ENCODE assay signal across 9 cellular contexts in the genomic region with DNA sequence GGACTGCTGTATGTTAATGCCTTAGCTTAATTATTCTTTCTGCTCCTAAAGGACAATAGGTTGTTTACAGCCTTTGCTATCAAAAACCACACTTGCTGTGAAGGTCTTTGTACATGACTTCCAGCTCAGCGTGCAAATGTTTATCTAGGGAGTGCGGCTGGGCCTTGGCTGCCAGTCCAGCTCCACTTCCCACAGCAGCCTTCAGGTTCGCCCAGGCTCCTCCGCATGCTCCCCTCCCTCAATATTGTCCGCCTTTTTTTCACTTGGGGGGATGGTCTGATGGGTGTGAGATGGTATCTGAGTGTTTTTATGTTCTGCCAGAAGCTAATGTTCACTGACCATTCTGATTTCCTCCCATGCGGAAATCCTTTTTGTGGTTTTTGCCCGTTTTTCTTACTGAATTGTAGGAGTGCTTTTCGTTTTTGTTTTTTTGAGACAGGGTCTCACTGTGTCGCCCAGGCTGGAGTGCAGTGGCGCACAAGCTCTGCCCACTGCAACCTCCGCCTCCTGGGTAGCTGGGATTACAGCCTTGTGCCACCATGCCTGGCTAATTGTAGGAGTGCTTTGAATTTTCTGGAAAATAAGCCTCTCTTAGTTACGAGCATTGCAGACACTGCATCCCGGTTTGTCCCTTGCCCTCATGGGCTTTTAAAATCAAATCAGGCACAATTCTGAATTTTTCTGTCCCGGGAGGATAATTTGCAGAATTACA. TPM values are rescaled to one million over a fixed set of nuclear protein-coding genes. Genes with fewer than 3 reads are reported as not detected.
DNase-seq lines count a peak whose midpoint lies in the region; FAIRE-seq and TF ChIP-seq lines count a peak whose summit lies in the region.
"Had no signal": no experiment of that assay in that cellular context is flagged by ENCODE, and none has a peak within 500 bp of the region (broad histone marks: within the 10 kb centered on the region; RNA-seq: fewer than 3 reads in every experiment).

No MANE protein-coding gene starts in this region.

- H3K4me3 ChIP-seq in kidney (ENCODE audit: low read length in 2 of 2) (peak overlapping the region in 1 of 2 donors; percentile 36), smooth muscle cell (peak overlapping the region; percentile 2)
- H3K4me3 ChIP-seq: adrenal gland had no signal

- H3K36me3 ChIP-seq in kidney (ENCODE audit: control insufficient read depth in 1 of 2, insufficient read depth in 2 of 2, low read length in 2 of 2), result no peaks in the 10 kb centered on the region
- H3K36me3 ChIP-seq in smooth muscle cell (ENCODE audit: low read depth), result no peaks in the 10 kb centered on the region
- H3K36me3 ChIP-seq: adrenal gland had no signal

- H2AFZ ChIP-seq in smooth muscle cell (ENCODE audit: low read depth), result no peak overlapping the region

- TF ChIP-seq CTCF in kidney (IDR thresholded peaks at IDR 0.05; ENCODE audit: borderline replicate concordance, extremely low read depth, insufficient read depth) (no peak), smooth muscle cell (IDR thresholded peaks at IDR 0.05; ENCODE audit: borderline replicate concordance, insufficient read depth, poor library complexity, severe bottlenecking) (no peak)

- H3K9me3 ChIP-seq in kidney (ENCODE audit: control insufficient read depth in 1 of 2, low read length in 2 of 2) (no peaks in the 10 kb centered on the region), smooth muscle cell (replicated peaks; ENCODE audit: low read depth) (no peaks in the 10 kb centered on the region)
- H3K9me3 ChIP-seq: adrenal gland had no signal

- H3F3A ChIP-seq in smooth muscle cell (ENCODE audit: low read depth), result peaks cover 34% of the 10 kb centered on the region

- peaks cover 4% of the 10 kb centered on the region for H3K9me3 Mint-ChIP-seq in activated naive CD4-positive, alpha-beta T cell treated with anti-CD3 and anti-CD28 coated beads for 36 hours

- no peaks in the 10 kb centered on the region for H3K36me3 Mint-ChIP-seq in activated naive CD4-positive, alpha-beta T cell treated with anti-CD3 and anti-CD28 coated beads for 36 hours (ENCODE audit: low read depth)

- H3K9ac ChIP-seq in kidney (ENCODE audit: low read length in 2 of 2) (peak overlapping the region; percentile 22 to 63), smooth muscle cell (ENCODE audit: low read depth) (peak overlapping the region; percentile 48)

- no peak for FAIRE-seq in kidney (lab: Jason Lieb, UNC)

- intact Hi-C loops in kidney (cut with DNase I), result no loop called here
- intact Hi-C loops in activated naive CD4-positive, alpha-beta T cell treated with anti-CD3 and anti-CD28 coated beads for 36 hours (cut with micrococcal nuclease), result no loop called here

- peak overlapping the region; percentile 8 for H3K27ac ChIP-seq in angular gyrus (ENCODE audit: low read depth, low read length)
- peak overlapping the region; percentile 84 to 86 for H3K27ac ChIP-seq in kidney (ENCODE audit: low read depth in 2 of 2, low read length in 2 of 2)
- peak overlapping the region; percentile 94 for H3K27ac ChIP-seq in smooth muscle cell (ENCODE audit: low read depth)

- peak overlapping the region; percentile 77 for H3K4me2 ChIP-seq in smooth muscle cell

- H3K79me2 ChIP-seq in smooth muscle cell (ENCODE audit: low read depth), result peaks cover 76% of the 10 kb centered on the region

- in situ Hi-C loops in KBM-7 (cut with MboI; ENCODE audit: low pct_unique_long_range_greater_than_20kb, low sequenced_read_pairs), result no loop called here

- H3K4me3 Mint-ChIP-seq in activated naive CD4-positive, alpha-beta T cell treated with anti-CD3 and anti-CD28 coated beads for 36 hours, result no peak overlapping the region

- peaks cover 5% of the 10 kb centered on the region for H3K27me3 Mint-ChIP-seq in activated naive CD4-positive, alpha-beta T cell treated with anti-CD3 and anti-CD28 coated beads for 36 hours (ENCODE audit: low read depth)

- CTCF ChIA-PET in activated naive CD4-positive, alpha-beta T cell treated with anti-CD3 and anti-CD28 coated beads for 36 hours (lab: Charles Lee), result no interaction called here

- H3K27ac Mint-ChIP-seq in activated naive CD4-positive, alpha-beta T cell treated with anti-CD3 and anti-CD28 coated beads for 36 hours, result no peak overlapping the region

- H3K4me1 Mint-ChIP-seq in activated naive CD4-positive, alpha-beta T cell treated with anti-CD3 and anti-CD28 coated beads for 36 hours (ENCODE audit: low read depth), result no peaks in the 10 kb centered on the region

- DNase-seq in KBM-7, result peak; percentile 60
- DNase-seq in kidney, result no peak
- DNase-seq in smooth muscle cell (lab: John Stamatoyannopoulos, UW; ENCODE audit: unreplicated experiment), result no peak
- no peak for DNase-seq in activated CD4-positive, CD25-positive, alpha-beta regulatory T cell treated with anti-CD3 and anti-CD28 coated beads, Interleukin-2, amount 50 U/mL, for 72 hours
- no peak for DNase-seq in NCI-H446 (lab: John Stamatoyannopoulos, UW)
- DNase-seq in NCI-H187 treated with DMSO at 0.1 percent for 48 hours (lab: John Stamatoyannopoulos, UW), result no peak
- no peak for DNase-seq in activated naive CD4-positive, alpha-beta T cell treated with anti-CD3 and anti-CD28 coated beads for 36 hours

- peaks cover 96% of the 10 kb centered on the region for H4K20me1 ChIP-seq in smooth muscle cell (ENCODE audit: low read depth)

- H3K4me1 ChIP-seq in kidney (ENCODE audit: control insufficient read depth in 1 of 2, insufficient read depth in 1 of 2, low read depth in 1 of 2, low read length in 2 of 2) (peaks cover 27 to 61% of the 10 kb centered on the region in 2 donors), smooth muscle cell (ENCODE audit: low read depth) (peaks cover 46% of the 10 kb centered on the region)

- WGBS in smooth muscle cell (ENCODE audit: low lambda C conversion rate), result 22% methylated on average over 14 of the region's 14 CpGs

- no peaks in the 10 kb centered on the region for H3K27me3 ChIP-seq in smooth muscle cell (ENCODE audit: low read depth)
- H3K27me3 ChIP-seq: adrenal gland had no signal

RNA-seq across cellular contexts. Expression of a gene that starts 28.8 kb away (rescaled TPM):
- total RNA-seq in kidney, result 52.9 TPM
- 20.0 TPM for polyA plus RNA-seq in kidney (ENCODE audit: insufficient read depth, low read depth, low replicate concordance)
- 47.7 and 58.4 TPM in 2 replicates for total RNA-seq in smooth muscle cell
- polyA plus RNA-seq in smooth muscle cell, result 34.9 and 38.9 TPM in 2 replicates
- total RNA-seq in activated naive CD4-positive, alpha-beta T cell treated with anti-CD3 and anti-CD28 coated beads for 36 hours, result under 1 TPM; 0.42 to 0.64 TPM

Comparison
In these comparisons a context has a peak if more than half of its experiments do, and no peak if none do; other contexts are left out.
1. H3K27ac ChIP-seq: peak in every context shown above with its lines; median percentile 94 in smooth muscle cell; 85 in kidney; 8 in angular gyrus.
2. RNA of a gene that starts 28.8 kb away (total RNA-seq): 52.9 TPM in kidney (single experiment) and 47.7 to 58.4 TPM in smooth muscle cell; 0.42 to 0.64 TPM in activated naive CD4-positive, alpha-beta T cell treated with anti-CD3 and anti-CD28 coated beads for 36 hours; every median in the first group is over 10 times any median in the second.